Comparison of ENCODE assay signal across 8 cellular contexts in genomic region chr2:200454839-200455801, GRCh38. TPM values are rescaled to one million over a fixed set of nuclear protein-coding genes. Genes with fewer than 3 reads are reported as not detected.
DNase-seq lines count a peak whose midpoint lies in the region; ATAC-seq lines count a peak whose summit lies in the region.

No MANE protein-coding gene starts in this region.

- DNase-seq in GM04504 (ENCODE audit: low read depth) (peak; percentile 24), SIG-M5 (lab: John Stamatoyannopoulos, UW) (no peak), ecto neural progenitor cell (ENCODE audit: low spot score) (no peak), NCI-H1105 treated with DMSO at 0.1 percent for 48 hours (lab: John Stamatoyannopoulos, UW) (no peak), GDM1 (lab: John Stamatoyannopoulos, UW) (no peak)

- peak; percentile 82 for ATAC-seq in GM21390 (IDR thresholded peaks at IDR 0.05; ENCODE audit: unreplicated experiment)
- peak; percentile 91 for ATAC-seq in HG03521 (IDR thresholded peaks at IDR 0.05; ENCODE audit: unreplicated experiment)
- ATAC-seq in esophagus mucosa: peak; percentile 41

RNA-seq across cellular contexts. Expression of gene KCTD18, which starts 54.7 kb away (rescaled TPM):
- total RNA-seq in esophagus mucosa: 10.8 TPM

Comparison
In these comparisons a context has a peak if more than half of its experiments do, and no peak if none do; other contexts are left out.
1. ATAC-seq: peak in every context shown above with its lines; median percentile 91 in HG03521; 82 in GM21390; 41 in esophagus mucosa.